1 cellular context compared by ENCODE assay signal in the genomic region with DNA sequence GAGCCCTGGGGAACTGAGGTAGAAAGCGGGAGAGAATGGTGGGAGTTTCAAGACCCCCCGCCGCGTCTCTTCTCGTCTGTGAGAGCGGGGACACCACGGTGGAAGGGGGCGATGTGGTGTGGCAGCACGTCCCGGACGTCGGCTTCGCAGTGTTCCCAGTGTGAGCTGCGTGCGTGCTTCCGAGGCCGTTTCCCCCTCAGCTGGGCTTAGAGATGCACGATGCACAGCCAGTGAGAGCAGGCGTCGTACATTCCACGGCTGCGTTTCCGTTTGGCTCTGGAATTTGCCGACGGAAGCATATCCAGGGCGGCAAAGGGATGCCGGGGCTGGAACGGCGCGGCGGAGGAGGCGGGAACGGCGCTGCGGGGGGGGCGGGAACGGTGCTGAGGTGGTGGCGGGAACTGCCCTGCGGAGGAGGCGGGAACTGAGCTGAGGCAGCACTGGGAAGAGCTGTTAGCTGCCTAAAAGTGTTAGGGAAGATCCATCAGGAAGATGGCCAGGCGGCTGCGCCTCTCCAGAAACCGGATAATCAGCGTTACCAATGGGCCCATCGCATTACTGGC.
A peak's percentile ranks its signal among the peaks of the same experiment; 100 is the strongest.
TF ChIP-seq lines count a peak whose summit lies in the region.

No MANE protein-coding gene starts in this region.

TF ChIP-seq in IMR-90, 13 proteins besides CTCF, POLR2A, EP300 and RAD21:
- TF ChIP-seq MAFK (IDR thresholded peaks at IDR 0.05; ENCODE audit: low read depth, low read length) (peak; percentile 88), RCOR1 (IDR thresholded peaks at IDR 0.05; ENCODE audit: insufficient replicate concordance, low read length) (no peak)
